1 cellular context compared by ENCODE assay signal in genomic region chr17:70366421-70366820, GRCh38.
TF ChIP-seq lines count a peak whose summit lies in the region.

No MANE protein-coding gene starts in this region.

TF ChIP-seq in WTC11, 78 proteins besides CTCF, POLR2A, EP300 and RAD21 (continued from another document):
- TF ChIP-seq NFATC4 (CRISPR knock-in tag; IDR thresholded peaks at IDR 0.05) (no peak), ZBTB21 (CRISPR knock-in tag; IDR thresholded peaks at IDR 0.05; ENCODE audit: borderline replicate concordance) (no peak), ATF3 (CRISPR knock-in tag; conservative IDR thresholded peaks at IDR 0.05) (no peak), GTF2I (CRISPR knock-in tag; conservative IDR thresholded peaks at IDR 0.05) (no peak)
- TF ChIP-seq, protein P1, sequence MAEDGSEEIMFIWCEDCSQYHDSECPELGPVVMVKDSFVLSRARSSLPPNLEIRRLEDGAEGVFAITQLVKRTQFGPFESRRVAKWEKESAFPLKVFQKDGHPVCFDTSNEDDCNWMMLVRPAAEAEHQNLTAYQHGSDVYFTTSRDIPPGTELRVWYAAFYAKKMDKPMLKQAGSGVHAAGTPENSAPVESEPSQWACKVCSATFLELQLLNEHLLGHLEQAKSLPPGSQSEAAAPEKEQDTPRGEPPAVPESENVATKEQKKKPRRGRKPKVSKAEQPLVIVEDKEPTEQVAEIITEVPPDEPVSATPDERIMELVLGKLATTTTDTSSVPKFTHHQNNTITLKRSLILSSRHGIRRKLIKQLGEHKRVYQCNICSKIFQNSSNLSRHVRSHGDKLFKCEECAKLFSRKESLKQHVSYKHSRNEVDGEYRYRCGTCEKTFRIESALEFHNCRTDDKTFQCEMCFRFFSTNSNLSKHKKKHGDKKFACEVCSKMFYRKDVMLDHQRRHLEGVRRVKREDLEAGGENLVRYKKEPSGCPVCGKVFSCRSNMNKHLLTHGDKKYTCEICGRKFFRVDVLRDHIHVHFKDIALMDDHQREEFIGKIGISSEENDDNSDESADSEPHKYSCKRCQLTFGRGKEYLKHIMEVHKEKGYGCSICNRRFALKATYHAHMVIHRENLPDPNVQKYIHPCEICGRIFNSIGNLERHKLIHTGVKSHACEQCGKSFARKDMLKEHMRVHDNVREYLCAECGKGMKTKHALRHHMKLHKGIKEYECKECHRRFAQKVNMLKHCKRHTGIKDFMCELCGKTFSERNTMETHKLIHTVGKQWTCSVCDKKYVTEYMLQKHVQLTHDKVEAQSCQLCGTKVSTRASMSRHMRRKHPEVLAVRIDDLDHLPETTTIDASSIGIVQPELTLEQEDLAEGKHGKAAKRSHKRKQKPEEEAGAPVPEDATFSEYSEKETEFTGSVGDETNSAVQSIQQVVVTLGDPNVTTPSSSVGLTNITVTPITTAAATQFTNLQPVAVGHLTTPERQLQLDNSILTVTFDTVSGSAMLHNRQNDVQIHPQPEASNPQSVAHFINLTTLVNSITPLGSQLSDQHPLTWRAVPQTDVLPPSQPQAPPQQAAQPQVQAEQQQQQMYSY (CRISPR knock-in tag; IDR thresholded peaks at IDR 0.05): no peak
TF ChIP-seq in WTC11: peak in this region for 0.
